18 cellular contexts compared by ENCODE assay signal in genomic region chr13:78185700-78186099, GRCh38.
"Had no signal": no experiment of that assay in that cellular context is flagged by ENCODE, and none has a peak within 500 bp of the region (broad histone marks: within the 10 kb centered on the region; RNA-seq: fewer than 3 reads in every experiment).

No MANE protein-coding gene starts in this region.

- H3K27me3 Mint-ChIP-seq: dendritic cell treated with granulocyte-macrophage colony-stimulating factor and Interleukin-4, amounts not matched to agents 40 ng/mL and 50 ng/mL, for 4 days had no signal

- H3K9ac ChIP-seq: parathyroid adenoma had no signal

- ATAC-seq: activated CD4-positive, CD25-positive, alpha-beta regulatory T cell treated with anti-CD3 and anti-CD28 coated beads, Interleukin-2, amount 50 U/mL, for 24 hours; foreskin keratinocyte; left ventricle myocardium superior; mucosa of descending colon; naive thymus-derived CD4-positive, alpha-beta T cell; stimulated activated effector memory CD8-positive, alpha-beta T cell treated with anti-CD3 and anti-CD28 coated beads, Interleukin-12 subunit alpha, Interleukin-12 subunit beta, amount 100 ng/mL, for 72 hours had no signal

- H3K9me3 ChIP-seq: mucosa of descending colon, tibial nerve, vagina had no signal

- H3K4me3 ChIP-seq: mucosa of descending colon, tibial nerve, vagina had no signal

- H3K36me3 ChIP-seq: tibial nerve, vagina had no signal

- H3K27me3 ChIP-seq: foreskin keratinocyte, tibial nerve, vagina had no signal

- H3K9me3 Mint-ChIP-seq: activated naive CD8-positive, alpha-beta T cell treated with anti-CD3 and anti-CD28 coated beads, Interleukin-2, amount 10 ng/mL, durations not matched to agents 7 days and 5 days; dendritic cell treated with granulocyte-macrophage colony-stimulating factor and Interleukin-4, amounts not matched to agents 40 ng/mL and 50 ng/mL, for 4 days; memory B cell; stimulated activated effector memory CD8-positive, alpha-beta T cell treated with anti-CD3 and anti-CD28 coated beads, Interleukin-12 subunit alpha, Interleukin-12 subunit beta, amount 100 ng/mL, for 72 hours had no signal

- DNase-seq: activated CD4-positive, alpha-beta T cell treated with anti-CD3 and anti-CD28 coated beads, Interleukin-2, amount 50 U/mL, for 1 hour; activated CD8-positive, alpha-beta memory T cell treated with anti-CD3 and anti-CD28 coated beads for 24 hours; activated naive CD4-positive, alpha-beta T cell; activated naive CD8-positive, alpha-beta T cell treated with anti-CD3 and anti-CD28 coated beads, Interleukin-2, amount 10 ng/mL, durations not matched to agents 7 days and 5 days; anterior cingulate cortex; cerebellar nuclear complex; effector memory CD4-positive, alpha-beta T cell; foreskin keratinocyte; left ventricle myocardium superior; mucosa of descending colon; naive thymus-derived CD4-positive, alpha-beta T cell had no signal

- H2AFZ ChIP-seq: parathyroid adenoma had no signal

- H3K27ac Mint-ChIP-seq: activated naive CD8-positive, alpha-beta T cell treated with anti-CD3 and anti-CD28 coated beads, Interleukin-2, amount 10 ng/mL, durations not matched to agents 7 days and 5 days; dendritic cell treated with granulocyte-macrophage colony-stimulating factor and Interleukin-4, amounts not matched to agents 40 ng/mL and 50 ng/mL, for 4 days; memory B cell; naive thymus-derived CD4-positive, alpha-beta T cell; stimulated activated effector memory CD8-positive, alpha-beta T cell treated with anti-CD3 and anti-CD28 coated beads, Interleukin-12 subunit alpha, Interleukin-12 subunit beta, amount 100 ng/mL, for 72 hours had no signal

- H3K4me1 ChIP-seq: foreskin keratinocyte, parathyroid adenoma, tibial nerve, vagina had no signal

- H3K4me1 Mint-ChIP-seq: activated naive CD8-positive, alpha-beta T cell treated with anti-CD3 and anti-CD28 coated beads, Interleukin-2, amount 10 ng/mL, durations not matched to agents 7 days and 5 days; naive thymus-derived CD4-positive, alpha-beta T cell; stimulated activated effector memory CD8-positive, alpha-beta T cell treated with anti-CD3 and anti-CD28 coated beads, Interleukin-12 subunit alpha, Interleukin-12 subunit beta, amount 100 ng/mL, for 72 hours had no signal

- H3K27ac ChIP-seq: foreskin keratinocyte, parathyroid adenoma, tibial nerve, vagina had no signal

- H3K79me2 ChIP-seq: parathyroid adenoma had no signal

- H3K4me3 Mint-ChIP-seq: activated naive CD8-positive, alpha-beta T cell treated with anti-CD3 and anti-CD28 coated beads, Interleukin-2, amount 10 ng/mL, durations not matched to agents 7 days and 5 days; dendritic cell treated with granulocyte-macrophage colony-stimulating factor and Interleukin-4, amounts not matched to agents 40 ng/mL and 50 ng/mL, for 4 days; memory B cell; naive thymus-derived CD4-positive, alpha-beta T cell; stimulated activated effector memory CD8-positive, alpha-beta T cell treated with anti-CD3 and anti-CD28 coated beads, Interleukin-12 subunit alpha, Interleukin-12 subunit beta, amount 100 ng/mL, for 72 hours had no signal
